1 cellular context compared by ENCODE assay signal in the genomic region with DNA sequence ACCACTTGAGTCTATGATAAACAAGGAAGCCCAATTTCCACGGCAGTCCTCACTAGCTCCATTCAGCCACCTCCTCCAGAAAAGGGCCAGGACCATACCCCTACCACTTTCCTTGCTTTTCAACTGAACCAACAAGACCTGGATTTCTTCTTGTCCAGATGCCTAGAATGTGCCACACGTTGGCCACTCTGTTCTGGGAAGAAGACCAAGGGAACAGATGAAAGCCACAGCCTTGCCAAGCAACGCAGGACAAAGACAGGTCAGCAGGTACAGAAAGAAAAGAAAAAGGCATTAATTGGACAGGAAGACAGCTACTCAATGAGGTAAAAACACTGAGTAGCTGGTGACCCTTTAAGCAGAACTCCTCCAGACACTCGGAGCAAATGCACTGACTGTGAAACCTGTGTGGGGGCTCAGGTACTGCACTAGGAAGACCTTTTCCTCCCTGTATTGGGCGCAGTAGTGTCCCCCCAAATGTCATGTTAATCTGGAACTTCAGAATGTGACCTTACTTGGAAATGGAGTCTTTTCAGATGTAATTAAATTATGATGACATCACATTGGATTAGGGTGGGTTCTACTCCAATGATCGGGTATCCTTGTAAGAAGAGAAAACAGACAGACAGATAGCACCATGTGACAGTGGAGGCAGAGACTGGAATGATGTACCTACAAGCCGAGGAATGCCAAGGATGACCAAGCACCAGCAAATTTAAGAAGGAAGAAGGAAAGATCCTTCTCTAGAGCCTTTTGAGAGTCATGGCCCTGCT.
TF ChIP-seq lines count a peak whose summit lies in the region.

No MANE protein-coding gene starts in this region.

TF ChIP-seq in WTC11, 78 proteins besides CTCF, POLR2A, EP300 and RAD21 (continued from another document):
- TF ChIP-seq, protein P1, sequence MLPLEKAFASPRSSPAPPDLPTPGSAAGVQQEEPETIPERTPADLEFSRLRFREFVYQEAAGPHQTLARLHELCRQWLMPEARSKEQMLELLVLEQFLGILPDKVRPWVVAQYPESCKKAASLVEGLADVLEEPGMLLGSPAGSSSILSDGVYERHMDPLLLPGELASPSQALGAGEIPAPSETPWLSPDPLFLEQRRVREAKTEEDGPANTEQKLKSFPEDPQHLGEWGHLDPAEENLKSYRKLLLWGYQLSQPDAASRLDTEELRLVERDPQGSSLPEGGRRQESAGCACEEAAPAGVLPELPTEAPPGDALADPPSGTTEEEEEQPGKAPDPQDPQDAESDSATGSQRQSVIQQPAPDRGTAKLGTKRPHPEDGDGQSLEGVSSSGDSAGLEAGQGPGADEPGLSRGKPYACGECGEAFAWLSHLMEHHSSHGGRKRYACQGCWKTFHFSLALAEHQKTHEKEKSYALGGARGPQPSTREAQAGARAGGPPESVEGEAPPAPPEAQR (CRISPR knock-in tag; IDR thresholded peaks at IDR 0.05), result no peak
- TF ChIP-seq KAT7 (CRISPR knock-in tag; IDR thresholded peaks at IDR 0.05; ENCODE audit: borderline replicate concordance) (no peak), ZNF671 (CRISPR knock-in tag; IDR thresholded peaks at IDR 0.05) (no peak), NR2C2 (CRISPR knock-in tag; IDR thresholded peaks at IDR 0.05) (no peak), ELF4 (CRISPR knock-in tag; IDR thresholded peaks at IDR 0.05; ENCODE audit: low read depth) (no peak)
- TF ChIP-seq, protein P2, sequence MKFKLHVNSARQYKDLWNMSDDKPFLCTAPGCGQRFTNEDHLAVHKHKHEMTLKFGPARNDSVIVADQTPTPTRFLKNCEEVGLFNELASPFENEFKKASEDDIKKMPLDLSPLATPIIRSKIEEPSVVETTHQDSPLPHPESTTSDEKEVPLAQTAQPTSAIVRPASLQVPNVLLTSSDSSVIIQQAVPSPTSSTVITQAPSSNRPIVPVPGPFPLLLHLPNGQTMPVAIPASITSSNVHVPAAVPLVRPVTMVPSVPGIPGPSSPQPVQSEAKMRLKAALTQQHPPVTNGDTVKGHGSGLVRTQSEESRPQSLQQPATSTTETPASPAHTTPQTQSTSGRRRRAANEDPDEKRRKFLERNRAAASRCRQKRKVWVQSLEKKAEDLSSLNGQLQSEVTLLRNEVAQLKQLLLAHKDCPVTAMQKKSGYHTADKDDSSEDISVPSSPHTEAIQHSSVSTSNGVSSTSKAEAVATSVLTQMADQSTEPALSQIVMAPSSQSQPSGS (CRISPR knock-in tag; IDR thresholded peaks at IDR 0.05; ENCODE audit: borderline replicate concordance, low read depth), result no peak
TF ChIP-seq in WTC11: peak in this region for 0.
